ENCODE assay signal across 1 cellular context in genomic region chr1:200368556-200368955, GRCh38.
TF ChIP-seq lines count a peak whose summit lies in the region.

No MANE protein-coding gene starts in this region.

TF ChIP-seq in WTC11, 78 proteins besides CTCF, POLR2A, EP300 and RAD21 (continued from another document):
- TF ChIP-seq, protein P1, sequence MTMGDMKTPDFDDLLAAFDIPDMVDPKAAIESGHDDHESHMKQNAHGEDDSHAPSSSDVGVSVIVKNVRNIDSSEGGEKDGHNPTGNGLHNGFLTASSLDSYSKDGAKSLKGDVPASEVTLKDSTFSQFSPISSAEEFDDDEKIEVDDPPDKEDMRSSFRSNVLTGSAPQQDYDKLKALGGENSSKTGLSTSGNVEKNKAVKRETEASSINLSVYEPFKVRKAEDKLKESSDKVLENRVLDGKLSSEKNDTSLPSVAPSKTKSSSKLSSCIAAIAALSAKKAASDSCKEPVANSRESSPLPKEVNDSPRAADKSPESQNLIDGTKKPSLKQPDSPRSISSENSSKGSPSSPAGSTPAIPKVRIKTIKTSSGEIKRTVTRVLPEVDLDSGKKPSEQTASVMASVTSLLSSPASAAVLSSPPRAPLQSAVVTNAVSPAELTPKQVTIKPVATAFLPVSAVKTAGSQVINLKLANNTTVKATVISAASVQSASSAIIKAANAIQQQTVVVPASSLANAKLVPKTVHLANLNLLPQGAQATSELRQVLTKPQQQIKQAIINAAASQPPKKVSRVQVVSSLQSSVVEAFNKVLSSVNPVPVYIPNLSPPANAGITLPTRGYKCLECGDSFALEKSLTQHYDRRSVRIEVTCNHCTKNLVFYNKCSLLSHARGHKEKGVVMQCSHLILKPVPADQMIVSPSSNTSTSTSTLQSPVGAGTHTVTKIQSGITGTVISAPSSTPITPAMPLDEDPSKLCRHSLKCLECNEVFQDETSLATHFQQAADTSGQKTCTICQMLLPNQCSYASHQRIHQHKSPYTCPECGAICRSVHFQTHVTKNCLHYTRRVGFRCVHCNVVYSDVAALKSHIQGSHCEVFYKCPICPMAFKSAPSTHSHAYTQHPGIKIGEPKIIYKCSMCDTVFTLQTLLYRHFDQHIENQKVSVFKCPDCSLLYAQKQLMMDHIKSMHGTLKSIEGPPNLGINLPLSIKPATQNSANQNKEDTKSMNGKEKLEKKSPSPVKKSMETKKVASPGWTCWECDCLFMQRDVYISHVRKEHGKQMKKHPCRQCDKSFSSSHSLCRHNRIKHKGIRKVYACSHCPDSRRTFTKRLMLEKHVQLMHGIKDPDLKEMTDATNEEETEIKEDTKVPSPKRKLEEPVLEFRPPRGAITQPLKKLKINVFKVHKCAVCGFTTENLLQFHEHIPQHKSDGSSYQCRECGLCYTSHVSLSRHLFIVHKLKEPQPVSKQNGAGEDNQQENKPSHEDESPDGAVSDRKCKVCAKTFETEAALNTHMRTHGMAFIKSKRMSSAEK (CRISPR knock-in tag; IDR thresholded peaks at IDR 0.05; ENCODE audit: borderline replicate concordance) = no peak
- TF ChIP-seq ETV6 (CRISPR knock-in tag; IDR thresholded peaks at IDR 0.05) (no peak), ZNF671 (CRISPR knock-in tag; IDR thresholded peaks at IDR 0.05) (no peak), E2F4 (CRISPR knock-in tag; IDR thresholded peaks at IDR 0.05; ENCODE audit: borderline replicate concordance, low read depth) (no peak), HMGA2 (CRISPR knock-in tag; IDR thresholded peaks at IDR 0.05) (no peak), SMAD3 (CRISPR knock-in tag; IDR thresholded peaks at IDR 0.05; ENCODE audit: borderline replicate concordance) (no peak)
- TF ChIP-seq, protein P2, sequence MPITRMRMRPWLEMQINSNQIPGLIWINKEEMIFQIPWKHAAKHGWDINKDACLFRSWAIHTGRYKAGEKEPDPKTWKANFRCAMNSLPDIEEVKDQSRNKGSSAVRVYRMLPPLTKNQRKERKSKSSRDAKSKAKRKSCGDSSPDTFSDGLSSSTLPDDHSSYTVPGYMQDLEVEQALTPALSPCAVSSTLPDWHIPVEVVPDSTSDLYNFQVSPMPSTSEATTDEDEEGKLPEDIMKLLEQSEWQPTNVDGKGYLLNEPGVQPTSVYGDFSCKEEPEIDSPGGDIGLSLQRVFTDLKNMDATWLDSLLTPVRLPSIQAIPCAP (CRISPR knock-in tag; IDR thresholded peaks at IDR 0.05) = no peak
- TF ChIP-seq, protein P3, sequence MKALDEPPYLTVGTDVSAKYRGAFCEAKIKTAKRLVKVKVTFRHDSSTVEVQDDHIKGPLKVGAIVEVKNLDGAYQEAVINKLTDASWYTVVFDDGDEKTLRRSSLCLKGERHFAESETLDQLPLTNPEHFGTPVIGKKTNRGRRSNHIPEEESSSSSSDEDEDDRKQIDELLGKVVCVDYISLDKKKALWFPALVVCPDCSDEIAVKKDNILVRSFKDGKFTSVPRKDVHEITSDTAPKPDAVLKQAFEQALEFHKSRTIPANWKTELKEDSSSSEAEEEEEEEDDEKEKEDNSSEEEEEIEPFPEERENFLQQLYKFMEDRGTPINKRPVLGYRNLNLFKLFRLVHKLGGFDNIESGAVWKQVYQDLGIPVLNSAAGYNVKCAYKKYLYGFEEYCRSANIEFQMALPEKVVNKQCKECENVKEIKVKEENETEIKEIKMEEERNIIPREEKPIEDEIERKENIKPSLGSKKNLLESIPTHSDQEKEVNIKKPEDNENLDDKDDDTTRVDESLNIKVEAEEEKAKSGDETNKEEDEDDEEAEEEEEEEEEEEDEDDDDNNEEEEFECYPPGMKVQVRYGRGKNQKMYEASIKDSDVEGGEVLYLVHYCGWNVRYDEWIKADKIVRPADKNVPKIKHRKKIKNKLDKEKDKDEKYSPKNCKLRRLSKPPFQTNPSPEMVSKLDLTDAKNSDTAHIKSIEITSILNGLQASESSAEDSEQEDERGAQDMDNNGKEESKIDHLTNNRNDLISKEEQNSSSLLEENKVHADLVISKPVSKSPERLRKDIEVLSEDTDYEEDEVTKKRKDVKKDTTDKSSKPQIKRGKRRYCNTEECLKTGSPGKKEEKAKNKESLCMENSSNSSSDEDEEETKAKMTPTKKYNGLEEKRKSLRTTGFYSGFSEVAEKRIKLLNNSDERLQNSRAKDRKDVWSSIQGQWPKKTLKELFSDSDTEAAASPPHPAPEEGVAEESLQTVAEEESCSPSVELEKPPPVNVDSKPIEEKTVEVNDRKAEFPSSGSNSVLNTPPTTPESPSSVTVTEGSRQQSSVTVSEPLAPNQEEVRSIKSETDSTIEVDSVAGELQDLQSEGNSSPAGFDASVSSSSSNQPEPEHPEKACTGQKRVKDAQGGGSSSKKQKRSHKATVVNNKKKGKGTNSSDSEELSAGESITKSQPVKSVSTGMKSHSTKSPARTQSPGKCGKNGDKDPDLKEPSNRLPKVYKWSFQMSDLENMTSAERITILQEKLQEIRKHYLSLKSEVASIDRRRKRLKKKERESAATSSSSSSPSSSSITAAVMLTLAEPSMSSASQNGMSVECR (CRISPR knock-in tag; IDR thresholded peaks at IDR 0.05; ENCODE audit: borderline replicate concordance) = no peak
- TF ChIP-seq, protein P4, sequence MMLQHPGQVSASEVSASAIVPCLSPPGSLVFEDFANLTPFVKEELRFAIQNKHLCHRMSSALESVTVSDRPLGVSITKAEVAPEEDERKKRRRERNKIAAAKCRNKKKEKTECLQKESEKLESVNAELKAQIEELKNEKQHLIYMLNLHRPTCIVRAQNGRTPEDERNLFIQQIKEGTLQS (CRISPR knock-in tag; conservative IDR thresholded peaks at IDR 0.05) = no peak
